In the genomic region with DNA sequence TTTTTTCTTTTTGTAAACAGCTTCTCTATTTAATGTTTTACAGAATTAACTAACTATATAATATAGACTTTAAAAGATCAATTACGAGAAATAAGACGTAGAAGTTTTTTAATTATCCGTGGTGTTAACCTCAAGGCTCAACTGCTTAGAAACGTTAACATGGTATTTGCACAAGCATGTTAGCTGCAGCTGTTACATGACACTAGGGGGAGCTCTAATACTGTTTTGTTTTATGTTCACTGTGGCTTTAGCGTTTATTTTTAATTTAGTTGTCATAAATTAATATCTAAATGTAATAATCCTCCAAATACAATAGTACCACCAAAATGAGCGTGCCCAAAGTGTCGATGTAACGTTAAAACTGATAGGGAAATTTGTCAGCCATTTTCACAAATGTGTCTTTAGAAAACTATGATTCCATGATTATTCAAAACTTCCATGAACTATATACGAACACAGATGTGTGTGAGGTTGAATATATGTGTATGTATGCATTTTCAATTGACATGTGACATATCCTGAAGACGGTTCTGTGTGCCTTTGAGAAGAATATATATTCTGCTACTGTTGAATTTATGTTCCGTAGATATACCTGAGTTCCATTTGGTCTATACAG, we compare ENCODE assay signal across 9 cellular contexts.
DNase-seq lines count a peak whose midpoint lies in the region; ATAC-seq, FAIRE-seq and TF ChIP-seq lines count a peak whose summit lies in the region.
"Had no signal": no experiment of that assay in that cellular context is flagged by ENCODE, and none has a peak within 500 bp of the region (broad histone marks: within the 10 kb centered on the region; RNA-seq: fewer than 3 reads in every experiment).

No MANE protein-coding gene starts in this region.

- H3K4me3 ChIP-seq in GM12878 (no peak overlapping the region), HepG2 (replicated peaks in 1 of 3; ENCODE audit: insufficient read depth in 1 of 3, low read depth in 2 of 3, low read length in 3 of 3) (no peak overlapping the region)
- H3K4me3 ChIP-seq: BLaER1 had no signal

- DNase-seq in DMS153 treated with DMSO at 0.1 percent for 48 hours (lab: John Stamatoyannopoulos, UW; ENCODE audit: unreplicated experiment), result peak; percentile 33
- no peak for DNase-seq in DMS153 (lab: John Stamatoyannopoulos, UW)
- DNase-seq in NCI-H1694 (lab: John Stamatoyannopoulos, UW), result peak; percentile 9
- DNase-seq in GM12878 (ENCODE audit: low read depth, low spot score), result no peak
- peak; percentile 11 for DNase-seq in HepG2 (ENCODE audit: low spot score)
- no peak for DNase-seq in OCI-M2 (lab: John Stamatoyannopoulos, UW; ENCODE audit: unreplicated experiment)
- no peak for DNase-seq in T-cell

- H3K4me2 ChIP-seq in GM12878 (ENCODE audit: control insufficient read depth, insufficient read depth) (no peak overlapping the region), HepG2 (ENCODE audit: low read depth, low read length) (no peak overlapping the region)
- H3K4me2 ChIP-seq: BLaER1 had no signal

- CTCF ChIA-PET in GM12878 (lab: Yijun Ruan, JAX), result interaction anchor here (0.7 to 1.2 kb wide), 16 partner anchors 9 to 802 kb away, joined by 3 to 8 read pairs (median 3); no protein-coding TSS in a partner anchor
- CTCF ChIA-PET in HepG2 (lab: Yijun Ruan, JAX; ENCODE audit: low intra/inter-chr PET ratio, low total read pairs), result interaction anchor here (1.1 to 1.3 kb wide), 2 partner anchors 801 to 1662 kb away, joined by 3 read pairs; no protein-coding TSS in a partner anchor
- CTCF ChIA-PET in T-cell (lab: Charles Lee), result no interaction called here

- TF ChIP-seq EP300 in GM12878 (IDR thresholded peaks at IDR 0.05; ENCODE audit: borderline replicate concordance in 1 of 2, control insufficient read depth in 1 of 2, low read depth in 2 of 2, low read length in 2 of 2) (no peak), HepG2 (IDR thresholded peaks at IDR 0.05; ENCODE audit: low read depth in 2 of 2, low read length in 2 of 2) (no peak), HepG2 (CRISPR knock-in tag; IDR thresholded peaks at IDR 0.05; ENCODE audit: borderline replicate concordance) (no peak)

- BruUV-seq in GM12878 (replicated peaks; lab: Mats Ljungman, UMichigan) (no TSS peak), HepG2 (replicated peaks; lab: Mats Ljungman, UMichigan) (no TSS peak)

- TF ChIP-seq RAD21 in GM12878 (IDR thresholded peaks at IDR 0.05; ENCODE audit: insufficient read depth, low read depth, low read length) (peak; percentile 73), HepG2 (CRISPR knock-in tag; IDR thresholded peaks at IDR 0.05) (no peak)

- H3K27ac Mint-ChIP-seq in T-cell, result no peak overlapping the region

- H3K4me1 Mint-ChIP-seq in T-cell, result no peaks in the 10 kb centered on the region

- POLR2A ChIA-PET in GM12878 (lab: Charles Lee) (no interaction called here), HepG2 (lab: Yijun Ruan, JAX) (no interaction called here), T-cell (lab: Charles Lee) (no interaction called here)

- H3K9me3 Mint-ChIP-seq in T-cell, result peaks cover 2 to 10% (median 8%) of the 10 kb centered on the region in 3 donors

- H2AFZ ChIP-seq in GM12878 (ENCODE audit: control insufficient read depth, low read depth, low read length) (no peak overlapping the region), HepG2 (ENCODE audit: low read length) (no peak overlapping the region)

- TF ChIP-seq POLR2A in GM12878 (IDR thresholded peaks at IDR 0.05; ENCODE audit: low read depth, low read length) (no peak), HepG2 (IDR thresholded peaks at IDR 0.05; ENCODE audit: insufficient read depth in 1 of 2, low read depth in 2 of 2, low read length in 2 of 2) (no peak)

- in situ Hi-C loops in GM12878 (cut with MboI), result no loop called here
- in situ Hi-C loops in HepG2 (cut with HindIII; ENCODE audit: extremely low pct_ligation_motif_present, low pct_unique_long_range_greater_than_20kb), result no loop called here

- TF ChIP-seq CTCF in GM12878 (IDR thresholded peaks at IDR 0.05 in 2 of 3, conservative IDR thresholded peaks at IDR 0.05 in 1 of 3; ENCODE audit: control insufficient read depth in 2 of 3, extremely low read depth in 1 of 3, insufficient read depth in 1 of 3, low read depth in 3 of 3, low read length in 3 of 3), result peak; percentile 77 to 84 (median 78)
- TF ChIP-seq CTCF in HepG2 (CRISPR knock-in tag; IDR thresholded peaks at IDR 0.05), result peak; percentile 71

- SMC1A ChIA-PET in GM12878 (lab: Charles Lee; ENCODE audit: uncharacterized antibody, unreplicated experiment), result interaction anchor here (1.0 to 1.7 kb wide), 4 partner anchors 16 to 650 kb away, joined by 3 to 7 read pairs (median 4); no protein-coding TSS in a partner anchor

- H3K27me3 ChIP-seq in GM12878 (replicated peaks in 1 of 2; ENCODE audit: control insufficient read depth in 2 of 2, insufficient read depth in 2 of 2, low read length in 1 of 2) (no peaks in the 10 kb centered on the region), HepG2 (ENCODE audit: control insufficient read depth in 1 of 2, insufficient read depth in 2 of 2, low read length in 2 of 2) (no peaks in the 10 kb centered on the region)
- H3K27me3 ChIP-seq: BLaER1 had no signal

- no peak overlapping the region for H3K27ac ChIP-seq in GM12878 (ENCODE audit: control insufficient read depth, insufficient read depth)
- H3K27ac ChIP-seq in HepG2 (ENCODE audit: extremely low read length, insufficient read depth, low read length), result no peak overlapping the region
- H3K27ac ChIP-seq: BLaER1 had no signal

- RAD21 ChIA-PET in GM12878 (lab: Charles Lee; ENCODE audit: unreplicated experiment), result interaction anchor here (1.0 kb wide), 1 partner anchor 649 kb away, joined by 6 read pairs; no protein-coding TSS in a partner anchor

- H3K36me3 Mint-ChIP-seq in T-cell, result no peaks in the 10 kb centered on the region

- intact Hi-C loops in GM12878 (cut with micrococcal nuclease; ENCODE audit: unreplicated experiment) (loop anchor here (1.0 to 10.0 kb wide), 4 partner anchors 243 to 1663 kb away; no protein-coding TSS in a partner anchor), HepG2 (cut with micrococcal nuclease; ENCODE audit: unreplicated experiment) (loop anchor here (2.0 to 5.0 kb wide), 2 partner anchors 651 to 1661 kb away; no protein-coding TSS in a partner anchor)

- 10% methylated on average over 11 of the region's 11 CpGs for WGBS in GM12878 (ENCODE audit: insufficient coverage, insufficient replicate concordance, low lambda C conversion rate, missing lambda C conversion rate)
- WGBS in HepG2 (ENCODE audit: low lambda C conversion rate), result 10% methylated on average over 11 of the region's 11 CpGs

- H3K79me2 ChIP-seq in GM12878 (ENCODE audit: control insufficient read depth, insufficient read depth, low read length) (no peaks in the 10 kb centered on the region), HepG2 (ENCODE audit: insufficient read depth, low read length) (no peaks in the 10 kb centered on the region)

- ATAC-seq in HG02571 (IDR thresholded peaks at IDR 0.05; ENCODE audit: unreplicated experiment), result peak; percentile 62
- peak; percentile 79 for ATAC-seq in GM12878
- ATAC-seq in HepG2, result peak; percentile 77
- no peak for ATAC-seq in T-cell (replicated peaks in 1 of 4)

- no peak overlapping the region for H3K4me3 Mint-ChIP-seq in T-cell

- H3K36me3 ChIP-seq in GM12878 (ENCODE audit: control insufficient read depth in 2 of 2, insufficient read depth in 2 of 2, low read length in 1 of 2) (no peaks in the 10 kb centered on the region), HepG2 (replicated peaks in 1 of 2; ENCODE audit: control insufficient read depth in 1 of 2, insufficient read depth in 2 of 2, low read length in 2 of 2) (no peaks in the 10 kb centered on the region)
- H3K36me3 ChIP-seq: BLaER1 had no signal

- H3K27me3 Mint-ChIP-seq in T-cell, result no peaks in the 10 kb centered on the region

- FAIRE-seq in GM12878 (lab: Jason Lieb, UNC), result peak; percentile 94
- FAIRE-seq in HepG2 (lab: Jason Lieb, UNC), result peak; percentile 76

- H3K4me1 ChIP-seq in GM12878 (ENCODE audit: control insufficient read depth, insufficient read depth, low read length) (no peaks in the 10 kb centered on the region), HepG2 (ENCODE audit: insufficient read depth, low read length) (no peaks in the 10 kb centered on the region)

- no peaks in the 10 kb centered on the region for H3K9me3 ChIP-seq in GM12878 (replicated peaks; ENCODE audit: control insufficient read depth, insufficient read depth, low read length)
- H3K9me3 ChIP-seq in HepG2 (ENCODE audit: low read length), result no peaks in the 10 kb centered on the region
- H3K9me3 ChIP-seq: BLaER1 had no signal

- H3K9ac ChIP-seq in GM12878 (ENCODE audit: control insufficient read depth, insufficient read depth, low read length) (no peak overlapping the region), HepG2 (ENCODE audit: insufficient read depth, low read depth, low read length) (no peak overlapping the region)
- H3K9ac ChIP-seq: BLaER1 had no signal

- no peaks in the 10 kb centered on the region for H4K20me1 ChIP-seq in GM12878 (ENCODE audit: control insufficient read depth, insufficient read depth)
- no peaks in the 10 kb centered on the region for H4K20me1 ChIP-seq in HepG2 (ENCODE audit: insufficient read depth, low read length)
- H4K20me1 ChIP-seq: BLaER1 had no signal

TF ChIP-seq in HepG2, 621 proteins besides CTCF, POLR2A, EP300 and RAD21:
- TF ChIP-seq ZNF7 (CRISPR knock-in tag; IDR thresholded peaks at IDR 0.05) (no peak), SMC3 (IDR thresholded peaks at IDR 0.05; ENCODE audit: low read length) (peak; percentile 63; the same call in 1 of the 2 replicates), SMAD3 (CRISPR knock-in tag; IDR thresholded peaks at IDR 0.05) (no peak), PAF1 (CRISPR knock-in tag; IDR thresholded peaks at IDR 0.05) (no peak), EHMT2 (IDR thresholded peaks at IDR 0.05; ENCODE audit: borderline replicate concordance, low read depth, low read length) (no peak), FOXA1 (IDR thresholded peaks at IDR 0.05) (no peak), FOXA1 (CRISPR knock-in tag; IDR thresholded peaks at IDR 0.05) (peak; percentile 47; the same call in 1 of the 2 replicates), STAG1 (CRISPR knock-in tag; IDR thresholded peaks at IDR 0.05) (peak; percentile 75)

Comparison
In these comparisons a context has a peak if more than half of its experiments do, and no peak if none do; other contexts are left out.
1. DNase-seq: peak in DMS153 treated with DMSO at 0.1 percent for 48 hours (single experiment), NCI-H1694 (single experiment) and HepG2 (single experiment); none in DMS153 (single experiment), GM12878 (single experiment), OCI-M2 (single experiment) and T-cell (0 of 34).
2. ATAC-seq: peak in HG02571 (single experiment), GM12878 (single experiment) and HepG2 (single experiment); none in T-cell (0 of 4).
3. CTCF ChIA-PET loops: an anchor here in GM12878 (0.7 to 1.2 kb wide) and HepG2 (1.1 to 1.3 kb wide); none called in T-cell.